Comparison of ENCODE assay signal across 9 cellular contexts in genomic region chr19:27746691-27747380, GRCh38.
DNase-seq lines count a peak whose midpoint lies in the region; ATAC-seq and TF ChIP-seq lines count a peak whose summit lies in the region.
"Had no signal": no experiment of that assay in that cellular context is flagged by ENCODE, and none has a peak within 500 bp of the region (broad histone marks: within the 10 kb centered on the region; RNA-seq: fewer than 3 reads in every experiment).

No MANE protein-coding gene starts in this region.

- peak overlapping the region; percentile 60 for H3K4me3 ChIP-seq in coronary artery
- H3K4me3 ChIP-seq in lower lobe of right lung: peak overlapping the region; percentile 38
- H3K4me3 ChIP-seq in aorta (ENCODE audit: low read length in 2 of 2): no peak overlapping the region
- H3K4me3 ChIP-seq: skin epidermis had no signal

- peak; percentile 6 for DNase-seq in stimulated activated naive CD8-positive, alpha-beta T cell treated with anti-CD3 and anti-CD28 coated beads, Interleukin-15, Interleukin-2, amounts not matched to agents 100 U/mL and 50 U/mL, for 24 hours
- no peak for DNase-seq in stimulated activated naive CD8-positive, alpha-beta T cell treated with anti-CD3 and anti-CD28 coated beads, Interleukin-15, amount 100 ng/mL, for 72 hours
- DNase-seq in coronary artery (ENCODE audit: low spot score) (peak; percentile 70), lower lobe of right lung (no peak), aorta (no peak)
- no peak for DNase-seq in activated naive CD4-positive, alpha-beta T cell treated with anti-CD3 and anti-CD28 coated beads for 36 hours

- H3K4me3 Mint-ChIP-seq in stimulated activated naive CD8-positive, alpha-beta T cell treated with anti-CD3 and anti-CD28 coated beads, Interleukin-15, amount 100 ng/mL, for 72 hours: no peak overlapping the region
- H3K4me3 Mint-ChIP-seq in activated naive CD4-positive, alpha-beta T cell treated with anti-CD3 and anti-CD28 coated beads for 36 hours: no peak overlapping the region

- H3K27me3 Mint-ChIP-seq in stimulated activated naive CD8-positive, alpha-beta T cell treated with anti-CD3 and anti-CD28 coated beads, Interleukin-15, amount 100 ng/mL, for 72 hours: no peaks in the 10 kb centered on the region
- H3K27me3 Mint-ChIP-seq in activated naive CD4-positive, alpha-beta T cell treated with anti-CD3 and anti-CD28 coated beads for 36 hours (ENCODE audit: low read depth): no peaks in the 10 kb centered on the region

- no peak overlapping the region for H3K27ac Mint-ChIP-seq in stimulated activated naive CD8-positive, alpha-beta T cell treated with anti-CD3 and anti-CD28 coated beads, Interleukin-15, amount 100 ng/mL, for 72 hours
- H3K27ac Mint-ChIP-seq in activated naive CD4-positive, alpha-beta T cell treated with anti-CD3 and anti-CD28 coated beads for 36 hours: no peak overlapping the region

- ATAC-seq in stimulated activated naive CD8-positive, alpha-beta T cell treated with anti-CD3 and anti-CD28 coated beads, Interleukin-15, Interleukin-2, amounts not matched to agents 100 U/mL and 50 U/mL, for 24 hours: peak; percentile 23
- no peak for ATAC-seq in stimulated activated naive CD8-positive, alpha-beta T cell treated with anti-CD3 and anti-CD28 coated beads, Interleukin-15, amount 100 ng/mL, for 72 hours
- ATAC-seq in lower lobe of right lung: peak in 1 of 2 donors; percentile 34
- ATAC-seq in aorta (ENCODE audit: low FRiP score): peak; percentile 43
- ATAC-seq in HG03520 (IDR thresholded peaks at IDR 0.05; ENCODE audit: unreplicated experiment): no peak
- ATAC-seq in HG03342 (IDR thresholded peaks at IDR 0.05; ENCODE audit: unreplicated experiment): no peak

- 29 to 30% methylated on average over 28 of the region's 28 CpGs for WGBS in aorta, 2 donors

- H3K36me3 ChIP-seq in lower lobe of right lung (peaks cover 8% of the 10 kb centered on the region), aorta (ENCODE audit: control insufficient read depth in 1 of 2, insufficient read depth in 2 of 2, low read length in 1 of 2) (peaks cover 0 to 15% of the 10 kb centered on the region in 2 donors)

- no peak for TF ChIP-seq CTCF in coronary artery (IDR thresholded peaks at IDR 0.05)
- peak; percentile 29 for TF ChIP-seq CTCF in lower lobe of right lung (IDR thresholded peaks at IDR 0.05)

- no peaks in the 10 kb centered on the region for H3K27me3 ChIP-seq in lower lobe of right lung (ENCODE audit: low read depth)
- H3K27me3 ChIP-seq in aorta (ENCODE audit: control insufficient read depth in 1 of 2, insufficient read depth in 2 of 2, low read length in 1 of 2): no peaks in the 10 kb centered on the region

- intact Hi-C loops in lower lobe of right lung (cut with DNase I): no loop called here
- intact Hi-C loops in aorta (cut with DNase I): no loop called here
- intact Hi-C loops in activated naive CD4-positive, alpha-beta T cell treated with anti-CD3 and anti-CD28 coated beads for 36 hours (cut with micrococcal nuclease): no loop called here

- peaks cover 16% of the 10 kb centered on the region for H3K36me3 Mint-ChIP-seq in activated naive CD4-positive, alpha-beta T cell treated with anti-CD3 and anti-CD28 coated beads for 36 hours (ENCODE audit: low read depth)

- H3K4me1 Mint-ChIP-seq in stimulated activated naive CD8-positive, alpha-beta T cell treated with anti-CD3 and anti-CD28 coated beads, Interleukin-15, amount 100 ng/mL, for 72 hours: no peaks in the 10 kb centered on the region
- H3K4me1 Mint-ChIP-seq in activated naive CD4-positive, alpha-beta T cell treated with anti-CD3 and anti-CD28 coated beads for 36 hours (ENCODE audit: low read depth): peaks cover 2% of the 10 kb centered on the region

- peaks cover 14 to 55% of the 10 kb centered on the region in 2 donors for H3K9me3 Mint-ChIP-seq in stimulated activated naive CD8-positive, alpha-beta T cell treated with anti-CD3 and anti-CD28 coated beads, Interleukin-15, amount 100 ng/mL, for 72 hours
- H3K9me3 Mint-ChIP-seq in activated naive CD4-positive, alpha-beta T cell treated with anti-CD3 and anti-CD28 coated beads for 36 hours: peaks cover 32% of the 10 kb centered on the region

- H3K9me3 ChIP-seq in lower lobe of right lung (no peaks in the 10 kb centered on the region), aorta (ENCODE audit: control insufficient read depth, low read length) (peaks cover 22% of the 10 kb centered on the region)

- H3K4me1 ChIP-seq in lower lobe of right lung (peaks cover 11% of the 10 kb centered on the region), aorta (ENCODE audit: control insufficient read depth in 1 of 2, insufficient read depth in 2 of 2, low read length in 2 of 2) (no peaks in the 10 kb centered on the region)

- CTCF ChIA-PET in activated naive CD4-positive, alpha-beta T cell treated with anti-CD3 and anti-CD28 coated beads for 36 hours (lab: Charles Lee): no interaction called here

- no peak overlapping the region for H3K27ac ChIP-seq in coronary artery
- no peak overlapping the region for H3K27ac ChIP-seq in lower lobe of right lung
- H3K27ac ChIP-seq in aorta (ENCODE audit: low read depth in 1 of 2, low read length in 2 of 2): no peak overlapping the region
- H3K27ac ChIP-seq: skin epidermis had no signal

Comparison
In these comparisons a context has a peak if more than half of its experiments do, and no peak if none do; other contexts are left out.
1. ATAC-seq: peak in stimulated activated naive CD8-positive, alpha-beta T cell treated with anti-CD3 and anti-CD28 coated beads, Interleukin-15, Interleukin-2, amounts not matched to agents 100 U/mL and 50 U/mL, for 24 hours (single experiment) and aorta (single experiment); none in stimulated activated naive CD8-positive, alpha-beta T cell treated with anti-CD3 and anti-CD28 coated beads, Interleukin-15, amount 100 ng/mL, for 72 hours (single experiment), HG03520 (single experiment) and HG03342 (single experiment).
2. DNase-seq: peak in stimulated activated naive CD8-positive, alpha-beta T cell treated with anti-CD3 and anti-CD28 coated beads, Interleukin-15, Interleukin-2, amounts not matched to agents 100 U/mL and 50 U/mL, for 24 hours (single experiment) and coronary artery (single experiment); none in stimulated activated naive CD8-positive, alpha-beta T cell treated with anti-CD3 and anti-CD28 coated beads, Interleukin-15, amount 100 ng/mL, for 72 hours (0 of 2), lower lobe of right lung (single experiment), aorta (0 of 2) and activated naive CD4-positive, alpha-beta T cell treated with anti-CD3 and anti-CD28 coated beads for 36 hours (single experiment).
3. H3K4me3 ChIP-seq: peak in coronary artery (single experiment) and lower lobe of right lung (single experiment); none in aorta (0 of 2).